ENCODE assay signal across 8 cellular contexts in the genomic region with DNA sequence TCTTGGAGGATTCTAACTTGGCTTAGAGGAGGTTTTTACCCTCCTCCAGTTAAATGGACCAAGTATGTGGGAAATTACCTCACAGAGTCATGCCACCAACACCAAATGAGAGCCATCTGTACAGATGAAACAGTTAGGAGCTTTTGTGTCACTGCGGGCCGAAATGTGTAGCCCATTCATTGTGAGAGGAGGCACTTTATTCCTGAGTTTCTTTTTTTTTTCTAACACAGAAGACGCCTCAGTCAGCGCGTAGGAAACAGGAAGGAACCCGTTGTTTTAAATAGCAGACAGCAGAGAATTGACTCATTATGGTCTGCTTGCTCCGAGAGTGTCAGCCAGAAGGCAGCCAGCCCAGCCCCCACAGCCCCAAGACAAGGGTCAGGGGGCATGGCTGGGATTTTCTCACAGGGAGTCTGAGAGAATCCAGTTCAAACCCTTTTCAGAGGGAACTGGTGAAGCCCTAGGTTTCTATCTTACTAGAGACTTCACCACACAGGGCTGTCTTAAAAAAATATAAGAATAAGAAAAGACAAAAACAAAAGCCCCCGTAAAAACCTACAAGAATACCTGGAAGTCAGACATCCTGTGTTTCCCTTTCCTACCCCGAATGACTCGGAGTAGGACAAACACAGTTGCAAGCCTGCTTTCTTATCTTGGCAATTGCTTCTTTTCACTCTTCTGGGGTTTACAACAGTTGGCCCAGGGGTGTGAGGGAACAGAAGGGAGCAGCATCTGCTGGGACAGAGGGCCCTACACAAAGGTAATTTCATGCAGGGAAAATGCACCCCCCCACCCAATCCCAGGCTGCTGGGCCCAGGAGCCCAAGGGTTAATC.
DNase-seq lines count a peak whose midpoint lies in the region; ATAC-seq and TF ChIP-seq lines count a peak whose summit lies in the region.

No MANE protein-coding gene starts in this region.

- intact Hi-C loops in breast epithelium (cut with DNase I; ENCODE audit: low total_unique reads), result no loop called here

- no peaks in the 10 kb centered on the region for H3K9me3 ChIP-seq in Peyer's patch
- H3K9me3 ChIP-seq in breast epithelium, result peaks cover 0 to 10% of the 10 kb centered on the region in 2 donors

- no peaks in the 10 kb centered on the region for H3K36me3 ChIP-seq in Peyer's patch
- H3K36me3 ChIP-seq in breast epithelium, result no peaks in the 10 kb centered on the region

- peaks cover 0 to 25% (median 5%) of the 10 kb centered on the region in 4 donors for H3K4me1 ChIP-seq in Peyer's patch
- H3K4me1 ChIP-seq in breast epithelium, result peaks cover 6 to 11% of the 10 kb centered on the region in 2 donors

- peak; percentile 71 for DNase-seq in activated effector memory CD4-positive, alpha-beta T cell treated with anti-CD3 and anti-CD28 coated beads, Interleukin-2, amount 50 U/mL, for 16 hours
- no peak for DNase-seq in activated effector memory CD4-positive, alpha-beta T cell treated with Interleukin-2 at 50 U/mL for 16 hours
- DNase-seq in Peyer's patch (peak in 1 of 3 donors; percentile 54), breast epithelium (ENCODE audit: low spot score in 2 of 2) (no peak), kidney glomerular epithelial cell (lab: John Stamatoyannopoulos, UW) (peak; percentile 33), NCI-H345 (lab: John Stamatoyannopoulos, UW) (no peak)
- peak; percentile 73 for DNase-seq in stimulated activated CD4-positive, alpha-beta T cell treated with anti-CD3 and anti-CD28 coated beads, Interleukin-1b, Interleukin-23, amount 100 ng/mL, for 48 hours

- H3K27me3 ChIP-seq in Peyer's patch (no peaks in the 10 kb centered on the region), breast epithelium (no peaks in the 10 kb centered on the region)

- TF ChIP-seq CTCF in Peyer's patch (IDR thresholded peaks at IDR 0.05) (no peak), breast epithelium (IDR thresholded peaks at IDR 0.05) (no peak)

- H3K27ac ChIP-seq in Peyer's patch, result peak overlapping the region; percentile 59 to 77 (median 68)
- peak overlapping the region; percentile 59 to 91 for H3K27ac ChIP-seq in breast epithelium

- H3K4me3 ChIP-seq in Peyer's patch, result no peak overlapping the region
- peak overlapping the region in 1 of 3 donors; percentile 45 for H3K4me3 ChIP-seq in breast epithelium

- TF ChIP-seq POLR2A in Peyer's patch (IDR thresholded peaks at IDR 0.05) (no peak), breast epithelium (IDR thresholded peaks at IDR 0.05) (no peak)

- peak; percentile 92 for ATAC-seq in HG03064 (IDR thresholded peaks at IDR 0.05; ENCODE audit: low read depth, unreplicated experiment)

Comparison
In these comparisons a context has a peak if more than half of its experiments do, and no peak if none do; other contexts are left out.
1. DNase-seq: peak in activated effector memory CD4-positive, alpha-beta T cell treated with anti-CD3 and anti-CD28 coated beads, Interleukin-2, amount 50 U/mL, for 16 hours (single experiment), kidney glomerular epithelial cell (single experiment) and stimulated activated CD4-positive, alpha-beta T cell treated with anti-CD3 and anti-CD28 coated beads, Interleukin-1b, Interleukin-23, amount 100 ng/mL, for 48 hours (single experiment); none in activated effector memory CD4-positive, alpha-beta T cell treated with Interleukin-2 at 50 U/mL for 16 hours (single experiment), breast epithelium (0 of 2) and NCI-H345 (single experiment).